In genomic region chr2:10123281-10123680, GRCh38 we compare ENCODE assay signal across 8 cellular contexts. TPM values are rescaled to one million over a fixed set of nuclear protein-coding genes. Genes with fewer than 3 reads are reported as not detected.
A peak's percentile ranks its signal among the peaks of the same experiment; 100 is the strongest.
DNase-seq lines count a peak whose midpoint lies in the region; ATAC-seq lines count a peak whose summit lies in the region.

No MANE protein-coding gene starts in this region.

- peak overlapping the region; percentile 78 for H3K4me3 ChIP-seq in iPS-15b (ENCODE audit: low read depth, low read length)
- peak overlapping the region; percentile 60 for H3K4me3 ChIP-seq in thymus (ENCODE audit: low read length)
- H3K4me3 ChIP-seq in aorta (ENCODE audit: low read length in 2 of 2) = peak overlapping the region in 1 of 2 donors; percentile 28

- H3K4me3 Mint-ChIP-seq in activated naive CD4-positive, alpha-beta T cell treated with anti-CD3 and anti-CD28 coated beads for 36 hours = peak overlapping the region; percentile 96
- peak overlapping the region; percentile 87 for H3K4me3 Mint-ChIP-seq in activated CD8-positive, alpha-beta T cell treated with anti-CD3 and anti-CD28 coated beads, Interleukin-2, amount 10 ng/mL, durations not matched to agents 7 days and 5 days

- H3K36me3 ChIP-seq in iPS-15b (ENCODE audit: control insufficient read depth, insufficient read depth, low read length) (peaks cover 16% of the 10 kb centered on the region), thymus (ENCODE audit: control insufficient read depth, insufficient read depth) (no peaks in the 10 kb centered on the region), aorta (ENCODE audit: control insufficient read depth in 1 of 2, insufficient read depth in 2 of 2, low read length in 1 of 2) (no peaks in the 10 kb centered on the region)

- no peaks in the 10 kb centered on the region for H3K27me3 ChIP-seq in iPS-15b (ENCODE audit: control insufficient read depth, insufficient read depth, low read length)
- H3K27me3 ChIP-seq in thymus (ENCODE audit: control insufficient read depth, insufficient read depth) = no peaks in the 10 kb centered on the region
- no peaks in the 10 kb centered on the region for H3K27me3 ChIP-seq in aorta (ENCODE audit: control insufficient read depth in 1 of 2, insufficient read depth in 2 of 2, low read length in 1 of 2)

- H3K27me3 Mint-ChIP-seq in activated naive CD4-positive, alpha-beta T cell treated with anti-CD3 and anti-CD28 coated beads for 36 hours (ENCODE audit: low read depth) = no peaks in the 10 kb centered on the region
- H3K27me3 Mint-ChIP-seq in activated CD8-positive, alpha-beta T cell treated with anti-CD3 and anti-CD28 coated beads, Interleukin-2, amount 10 ng/mL, durations not matched to agents 7 days and 5 days (ENCODE audit: low read depth) = no peaks in the 10 kb centered on the region

- H3K9me3 Mint-ChIP-seq in activated naive CD4-positive, alpha-beta T cell treated with anti-CD3 and anti-CD28 coated beads for 36 hours = no peaks in the 10 kb centered on the region
- no peaks in the 10 kb centered on the region for H3K9me3 Mint-ChIP-seq in activated CD8-positive, alpha-beta T cell treated with anti-CD3 and anti-CD28 coated beads, Interleukin-2, amount 10 ng/mL, durations not matched to agents 7 days and 5 days (ENCODE audit: insufficient read depth)

- WGBS in thymus = 11% methylated on average over 18 of the region's 18 CpGs
- WGBS in aorta, 2 donors = 6% methylated on average over 18 of the region's 18 CpGs

- DNase-seq in activated naive CD4-positive, alpha-beta T cell treated with anti-CD3 and anti-CD28 coated beads for 36 hours = no peak
- DNase-seq in activated naive CD4-positive, alpha-beta T cell treated with anti-CD3 and anti-CD28 coated beads, Interleukin-2, amount 50 U/mL, for 16 hours = no peak
- DNase-seq in activated CD8-positive, alpha-beta T cell treated with anti-CD3 and anti-CD28 coated beads, Interleukin-2, amount 10 ng/mL, durations not matched to agents 7 days and 5 days = no peak
- DNase-seq in aorta (no peak), SIG-M5 (lab: John Stamatoyannopoulos, UW) (no peak)

- intact Hi-C loops in activated naive CD4-positive, alpha-beta T cell treated with anti-CD3 and anti-CD28 coated beads for 36 hours (cut with micrococcal nuclease) = loop anchor here (1.0 to 10.0 kb wide), 8 partner anchors 131 to 1624 kb away; partner anchors contain the start of genes CPSF3, ID2, ITGB1BP1 and LPIN1
- intact Hi-C loops in aorta (cut with DNase I) = loop anchor here (5.0 to 10.0 kb wide), 4 partner anchors 41 to 542 kb away; partner anchors contain the start of genes CYS1 (in 1 of the 2) and HPCAL1 (in 1 of the 2)

- peak overlapping the region; percentile 86 for H3K9ac ChIP-seq in iPS-15b (ENCODE audit: low read depth, low read length)

- H3K27ac ChIP-seq in thymus (ENCODE audit: low read depth) (no peak overlapping the region), aorta (ENCODE audit: low read depth in 1 of 2, low read length in 2 of 2) (no peak overlapping the region)

- H3K4me1 ChIP-seq in iPS-15b (ENCODE audit: control insufficient read depth, insufficient read depth, low read length) = no peaks in the 10 kb centered on the region
- H3K4me1 ChIP-seq in thymus (ENCODE audit: control insufficient read depth, insufficient read depth, low read length) = peaks cover 20% of the 10 kb centered on the region
- H3K4me1 ChIP-seq in aorta (ENCODE audit: control insufficient read depth in 1 of 2, insufficient read depth in 2 of 2, low read length in 2 of 2) = no peaks in the 10 kb centered on the region

- no peak for ATAC-seq in activated CD8-positive, alpha-beta T cell treated with anti-CD3 and anti-CD28 coated beads, Interleukin-2, amount 10 ng/mL, durations not matched to agents 7 days and 5 days
- ATAC-seq in aorta (ENCODE audit: low FRiP score) (no peak), HG02852 (IDR thresholded peaks at IDR 0.05; ENCODE audit: unreplicated experiment) (no peak)

- peaks cover 30% of the 10 kb centered on the region for H3K4me1 Mint-ChIP-seq in activated naive CD4-positive, alpha-beta T cell treated with anti-CD3 and anti-CD28 coated beads for 36 hours (ENCODE audit: low read depth)
- H3K4me1 Mint-ChIP-seq in activated CD8-positive, alpha-beta T cell treated with anti-CD3 and anti-CD28 coated beads, Interleukin-2, amount 10 ng/mL, durations not matched to agents 7 days and 5 days (ENCODE audit: low read depth) = peaks cover 55% of the 10 kb centered on the region

- POLR2A ChIA-PET in activated CD8-positive, alpha-beta T cell treated with anti-CD3 and anti-CD28 coated beads, Interleukin-2, amount 10 ng/mL, durations not matched to agents 7 days and 5 days (lab: Charles Lee) = interaction anchor here (0.6 to 3.1 kb wide), 7 partner anchors 9 to 700 kb away, joined by 3 to 13 read pairs (median 5); partner anchors contain the start of genes CPSF3, ITGB1BP1 and ODC1

- CTCF ChIA-PET in activated naive CD4-positive, alpha-beta T cell treated with anti-CD3 and anti-CD28 coated beads for 36 hours (lab: Charles Lee) = interaction anchor here (0.6 to 2.3 kb wide), 5 partner anchors 51 to 324 kb away, joined by 3 to 12 read pairs (median 7); no protein-coding TSS in a partner anchor
- CTCF ChIA-PET in activated CD8-positive, alpha-beta T cell treated with anti-CD3 and anti-CD28 coated beads, Interleukin-2, amount 10 ng/mL, durations not matched to agents 7 days and 5 days (lab: Charles Lee) = interaction anchor here (2.2 to 10.2 kb wide), 6 partner anchors 16 to 312 kb away, joined by 7 to 139 read pairs (median 32); partner anchors contain the start of gene HPCAL1

- H3K9me3 ChIP-seq in iPS-15b (ENCODE audit: control insufficient read depth, insufficient read depth, low read length) = no peaks in the 10 kb centered on the region
- no peaks in the 10 kb centered on the region for H3K9me3 ChIP-seq in thymus (ENCODE audit: control insufficient read depth)
- no peaks in the 10 kb centered on the region for H3K9me3 ChIP-seq in aorta (ENCODE audit: control insufficient read depth, low read length)

- H3K27ac Mint-ChIP-seq in activated naive CD4-positive, alpha-beta T cell treated with anti-CD3 and anti-CD28 coated beads for 36 hours = peak overlapping the region; percentile 92
- peak overlapping the region; percentile 93 for H3K27ac Mint-ChIP-seq in activated CD8-positive, alpha-beta T cell treated with anti-CD3 and anti-CD28 coated beads, Interleukin-2, amount 10 ng/mL, durations not matched to agents 7 days and 5 days

- H3K36me3 Mint-ChIP-seq in activated naive CD4-positive, alpha-beta T cell treated with anti-CD3 and anti-CD28 coated beads for 36 hours (ENCODE audit: low read depth) = peaks cover 73% of the 10 kb centered on the region
- peaks cover 69% of the 10 kb centered on the region for H3K36me3 Mint-ChIP-seq in activated CD8-positive, alpha-beta T cell treated with anti-CD3 and anti-CD28 coated beads, Interleukin-2, amount 10 ng/mL, durations not matched to agents 7 days and 5 days (ENCODE audit: low read depth)

RNA-seq across cellular contexts. Expression of gene RRM2, which starts 0.7 kb away (rescaled TPM):
- total RNA-seq in activated naive CD4-positive, alpha-beta T cell treated with anti-CD3 and anti-CD28 coated beads for 36 hours = 100 to 1,000 TPM; 466 to 514 TPM
- total RNA-seq in activated CD8-positive, alpha-beta T cell treated with anti-CD3 and anti-CD28 coated beads, Interleukin-2, amount 10 ng/mL, durations not matched to agents 7 days and 5 days = 100 to 1,000 TPM; 571 to 604 TPM
- polyA plus RNA-seq in thymus (4.2 TPM), aorta (1 to 10 TPM in 1 of 2 donors, under 1 TPM in 1; 0.23 to 4.6 TPM)
- 1 to 10 TPM; 1.8 to 4.3 TPM for total RNA-seq in aorta

RNA-seq across cellular contexts. Expression of gene CYS1, which starts 43.1 kb away (rescaled TPM):
- total RNA-seq in activated naive CD4-positive, alpha-beta T cell treated with anti-CD3 and anti-CD28 coated beads for 36 hours = not detected
- 1 to 10 TPM in 1 of 2 experiments, under 1 TPM in 1; 0.50 to 1.1 TPM for total RNA-seq in activated CD8-positive, alpha-beta T cell treated with anti-CD3 and anti-CD28 coated beads, Interleukin-2, amount 10 ng/mL, durations not matched to agents 7 days and 5 days
- polyA plus RNA-seq in thymus = 0.30 TPM
- 10 to 100 TPM; 11.4 to 13.9 TPM for total RNA-seq in aorta
- 10 to 100 TPM; 14.7 to 16.4 TPM for polyA plus RNA-seq in aorta

Comparison
In these comparisons a context has a peak if more than half of its experiments do, and no peak if none do; other contexts are left out.
1. RNA of gene RRM2, which starts 0.7 kb away (total RNA-seq): 571 to 604 TPM in activated CD8-positive, alpha-beta T cell treated with anti-CD3 and anti-CD28 coated beads, Interleukin-2, amount 10 ng/mL, durations not matched to agents 7 days and 5 days and 466 to 514 TPM in activated naive CD4-positive, alpha-beta T cell treated with anti-CD3 and anti-CD28 coated beads for 36 hours; 1.8 to 4.3 TPM in aorta; every median in the first group is over 10 times any median in the second.
2. RNA of gene CYS1, which starts 43.1 kb away (total RNA-seq): 11.4 to 13.9 TPM in aorta; 0.50 to 1.1 TPM in activated CD8-positive, alpha-beta T cell treated with anti-CD3 and anti-CD28 coated beads, Interleukin-2, amount 10 ng/mL, durations not matched to agents 7 days and 5 days and not detected in activated naive CD4-positive, alpha-beta T cell treated with anti-CD3 and anti-CD28 coated beads for 36 hours; every median in the first group is over 4 times any median in the second.